In genomic region chrX:49122499-49122898, GRCh38 we compare ENCODE assay signal across 9 cellular contexts. TPM values are rescaled to one million over a fixed set of nuclear protein-coding genes. Genes with fewer than 3 reads are reported as not detected.
DNase-seq lines count a peak whose midpoint lies in the region; ATAC-seq lines count a peak whose summit lies in the region.
"Had no signal": no experiment of that assay in that cellular context is flagged by ENCODE, and none has a peak within 500 bp of the region (broad histone marks: within the 10 kb centered on the region; RNA-seq: fewer than 3 reads in every experiment).

No MANE protein-coding gene starts in this region.

- POLR2A ChIA-PET in activated CD4-positive, alpha-beta memory T cell treated with anti-CD3 and anti-CD28 coated beads, Interleukin-2, amount 10 ng/mL, durations not matched to agents 7 days and 5 days (lab: Charles Lee) = interaction anchor here (0.8 kb wide), 1 partner anchor 45 kb away, joined by 3 read pairs; no protein-coding TSS in a partner anchor

- no peak for DNase-seq in T-helper 1 cell
- DNase-seq in activated CD4-positive, alpha-beta memory T cell treated with anti-CD3 and anti-CD28 coated beads, Interleukin-2, amount 10 ng/mL, durations not matched to agents 7 days and 5 days = no peak
- DNase-seq in stimulated activated naive CD8-positive, alpha-beta T cell treated with anti-CD3 and anti-CD28 coated beads, Interleukin-15, amount 100 ng/mL, for 72 hours = no peak
- no peak for DNase-seq in HUDEP-2 (lab: John Stamatoyannopoulos, UW; ENCODE audit: unreplicated experiment in 76 of 76)
- no peak for DNase-seq in stimulated activated CD4-positive, alpha-beta T cell treated with anti-CD3 and anti-CD28 coated beads, Interleukin-2, amount 100 ng/mL, for 24 hours
- DNase-seq in NCI-H2227 (lab: John Stamatoyannopoulos, UW; ENCODE audit: unreplicated experiment) = no peak
- DNase-seq: NCI-H2107 had no signal

- no peaks in the 10 kb centered on the region for H3K9me3 Mint-ChIP-seq in T-helper 1 cell treated with Interleukin-12 subunit alpha and Interleukin-12 subunit beta and Interleukin-4 antibody, amounts not matched to agents 30 μg/mL and 1 μg/mL, for 36 hours
- no peaks in the 10 kb centered on the region for H3K9me3 Mint-ChIP-seq in activated CD4-positive, alpha-beta memory T cell treated with anti-CD3 and anti-CD28 coated beads, Interleukin-2, amount 10 ng/mL, durations not matched to agents 7 days and 5 days
- no peaks in the 10 kb centered on the region for H3K9me3 Mint-ChIP-seq in stimulated activated naive CD8-positive, alpha-beta T cell treated with anti-CD3 and anti-CD28 coated beads, Interleukin-15, amount 100 ng/mL, for 72 hours

- H3K4me1 Mint-ChIP-seq in T-helper 1 cell treated with Interleukin-12 subunit alpha and Interleukin-12 subunit beta and Interleukin-4 antibody, amounts not matched to agents 30 μg/mL and 1 μg/mL, for 36 hours (ENCODE audit: low read depth) = peaks cover 19% of the 10 kb centered on the region
- H3K4me1 Mint-ChIP-seq in activated CD4-positive, alpha-beta memory T cell treated with anti-CD3 and anti-CD28 coated beads, Interleukin-2, amount 10 ng/mL, durations not matched to agents 7 days and 5 days = peaks cover 39% of the 10 kb centered on the region
- H3K4me1 Mint-ChIP-seq in stimulated activated naive CD8-positive, alpha-beta T cell treated with anti-CD3 and anti-CD28 coated beads, Interleukin-15, amount 100 ng/mL, for 72 hours = peaks cover 33% of the 10 kb centered on the region

- H3K27ac Mint-ChIP-seq in T-helper 1 cell treated with Interleukin-12 subunit alpha and Interleukin-12 subunit beta and Interleukin-4 antibody, amounts not matched to agents 30 μg/mL and 1 μg/mL, for 36 hours = peak overlapping the region; percentile 24
- no peak overlapping the region for H3K27ac Mint-ChIP-seq in activated CD4-positive, alpha-beta memory T cell treated with anti-CD3 and anti-CD28 coated beads, Interleukin-2, amount 10 ng/mL, durations not matched to agents 7 days and 5 days
- H3K27ac Mint-ChIP-seq in stimulated activated naive CD8-positive, alpha-beta T cell treated with anti-CD3 and anti-CD28 coated beads, Interleukin-15, amount 100 ng/mL, for 72 hours = peak overlapping the region; percentile 98 to 99

- H3K27me3 Mint-ChIP-seq in T-helper 1 cell treated with Interleukin-12 subunit alpha and Interleukin-12 subunit beta and Interleukin-4 antibody, amounts not matched to agents 30 μg/mL and 1 μg/mL, for 36 hours (ENCODE audit: low read depth) = no peaks in the 10 kb centered on the region
- no peaks in the 10 kb centered on the region for H3K27me3 Mint-ChIP-seq in activated CD4-positive, alpha-beta memory T cell treated with anti-CD3 and anti-CD28 coated beads, Interleukin-2, amount 10 ng/mL, durations not matched to agents 7 days and 5 days
- H3K27me3 Mint-ChIP-seq in stimulated activated naive CD8-positive, alpha-beta T cell treated with anti-CD3 and anti-CD28 coated beads, Interleukin-15, amount 100 ng/mL, for 72 hours = no peaks in the 10 kb centered on the region

- peak overlapping the region; percentile 96 for H3K4me3 Mint-ChIP-seq in T-helper 1 cell treated with Interleukin-12 subunit alpha and Interleukin-12 subunit beta and Interleukin-4 antibody, amounts not matched to agents 30 μg/mL and 1 μg/mL, for 36 hours
- peak overlapping the region; percentile 95 for H3K4me3 Mint-ChIP-seq in activated CD4-positive, alpha-beta memory T cell treated with anti-CD3 and anti-CD28 coated beads, Interleukin-2, amount 10 ng/mL, durations not matched to agents 7 days and 5 days
- H3K4me3 Mint-ChIP-seq in stimulated activated naive CD8-positive, alpha-beta T cell treated with anti-CD3 and anti-CD28 coated beads, Interleukin-15, amount 100 ng/mL, for 72 hours = peak overlapping the region; percentile 96 to 99

- peak overlapping the region; percentile 81 for H3K4me3 ChIP-seq in iPS-18c (ENCODE audit: insufficient read depth, low read depth, low read length)

- no peak for ATAC-seq in stimulated activated naive CD8-positive, alpha-beta T cell treated with anti-CD3 and anti-CD28 coated beads, Interleukin-15, amount 100 ng/mL, for 72 hours

- H3K9me3 ChIP-seq in iPS-18c (ENCODE audit: control insufficient read depth, insufficient read depth, low read length) = peaks cover 5% of the 10 kb centered on the region

- CTCF ChIA-PET in activated CD4-positive, alpha-beta memory T cell treated with anti-CD3 and anti-CD28 coated beads, Interleukin-2, amount 10 ng/mL, durations not matched to agents 7 days and 5 days (lab: Charles Lee) = no interaction called here

- H3K36me3 Mint-ChIP-seq in T-helper 1 cell treated with Interleukin-12 subunit alpha and Interleukin-12 subunit beta and Interleukin-4 antibody, amounts not matched to agents 30 μg/mL and 1 μg/mL, for 36 hours (ENCODE audit: low read depth) = peaks cover 25% of the 10 kb centered on the region
- peaks cover 30% of the 10 kb centered on the region for H3K36me3 Mint-ChIP-seq in activated CD4-positive, alpha-beta memory T cell treated with anti-CD3 and anti-CD28 coated beads, Interleukin-2, amount 10 ng/mL, durations not matched to agents 7 days and 5 days (ENCODE audit: low read depth)

RNA-seq across cellular contexts. Expression of gene GPKOW, which starts 1.0 kb away (rescaled TPM):
- total RNA-seq in activated CD4-positive, alpha-beta memory T cell treated with anti-CD3 and anti-CD28 coated beads, Interleukin-2, amount 10 ng/mL, durations not matched to agents 7 days and 5 days = 10 to 100 TPM; 41.9 to 43.6 TPM

RNA-seq across cellular contexts. Expression of gene MAGIX, which starts 40.1 kb away (rescaled TPM):
- total RNA-seq in activated CD4-positive, alpha-beta memory T cell treated with anti-CD3 and anti-CD28 coated beads, Interleukin-2, amount 10 ng/mL, durations not matched to agents 7 days and 5 days = 1 to 10 TPM; 1.6 to 2.0 TPM

RNA-seq across cellular contexts. Expression of gene WDR45, which starts 42.8 kb away (rescaled TPM):
- total RNA-seq in activated CD4-positive, alpha-beta memory T cell treated with anti-CD3 and anti-CD28 coated beads, Interleukin-2, amount 10 ng/mL, durations not matched to agents 7 days and 5 days = 10 to 100 TPM; 51.1 to 58.7 TPM

RNA-seq across cellular contexts. Expression of gene PRAF2, which starts 48.7 kb away (rescaled TPM):
- 10 to 100 TPM; 21.1 to 23.9 TPM for total RNA-seq in activated CD4-positive, alpha-beta memory T cell treated with anti-CD3 and anti-CD28 coated beads, Interleukin-2, amount 10 ng/mL, durations not matched to agents 7 days and 5 days

RNA-seq across cellular contexts. Expression of gene PLP2, which starts 49.2 kb away (rescaled TPM):
- 100 to 1,000 TPM; 267 to 273 TPM for total RNA-seq in activated CD4-positive, alpha-beta memory T cell treated with anti-CD3 and anti-CD28 coated beads, Interleukin-2, amount 10 ng/mL, durations not matched to agents 7 days and 5 days
